ENCODE assay signal across 13 cellular contexts in genomic region chr6:34195726-34196115, GRCh38. TPM values are rescaled to one million over a fixed set of nuclear protein-coding genes. Genes with fewer than 3 reads are reported as not detected.
DNase-seq lines count a peak whose midpoint lies in the region; TF ChIP-seq lines count a peak whose summit lies in the region.
"Had no signal": no experiment of that assay in that cellular context is flagged by ENCODE, and none has a peak within 500 bp of the region (broad histone marks: within the 10 kb centered on the region; RNA-seq: fewer than 3 reads in every experiment).

No MANE protein-coding gene starts in this region.

- peaks cover 7% of the 10 kb centered on the region for H3K4me1 Mint-ChIP-seq in activated naive CD4-positive, alpha-beta T cell treated with anti-CD3 and anti-CD28 coated beads, Interleukin-2, amount 10 ng/mL, durations not matched to agents 7 days and 5 days

- TF ChIP-seq CTCF in BE2C (IDR thresholded peaks at IDR 0.05; ENCODE audit: low read depth, low read length) (no peak), MM.1S (IDR thresholded peaks at IDR 0.05; ENCODE audit: low read length) (no peak)

- no peaks in the 10 kb centered on the region for H3K79me2 ChIP-seq in MM.1S (ENCODE audit: low read length)

- H3K4me3 Mint-ChIP-seq in activated naive CD4-positive, alpha-beta T cell treated with anti-CD3 and anti-CD28 coated beads, Interleukin-2, amount 10 ng/mL, durations not matched to agents 7 days and 5 days: no peak overlapping the region

- no peaks in the 10 kb centered on the region for H3K36me3 Mint-ChIP-seq in activated naive CD4-positive, alpha-beta T cell treated with anti-CD3 and anti-CD28 coated beads, Interleukin-2, amount 10 ng/mL, durations not matched to agents 7 days and 5 days

- CTCF ChIA-PET in activated naive CD4-positive, alpha-beta T cell treated with anti-CD3 and anti-CD28 coated beads, Interleukin-2, amount 10 ng/mL, durations not matched to agents 7 days and 5 days (lab: Charles Lee): interaction anchor here (0.8 to 3.2 kb wide), 23 partner anchors 8 to 1046 kb away, joined by 3 to 34 read pairs (median 5); partner anchors contain the start of genes HMGA1, NUDT3, PACSIN1 and SMIM29

- DNase-seq in BE2C (no peak), MM.1S (no peak), cerebellar cortex (ENCODE audit: low spot score) (no peak), HAP-1 (ENCODE audit: low spot score in 2 of 2) (no peak), H4 (ENCODE audit: low spot score) (no peak)
- no peak for DNase-seq in activated naive CD4-positive, alpha-beta T cell treated with anti-CD3 and anti-CD28 coated beads, Interleukin-2, amount 10 ng/mL, durations not matched to agents 7 days and 5 days
- DNase-seq: NCI-H2029 had no signal

- in situ Hi-C loops in HAP-1 (cut with MboI; ENCODE audit: low sequenced_read_pairs): no loop called here

- H4K20me1 ChIP-seq in MM.1S (ENCODE audit: insufficient read depth, low read length): no peaks in the 10 kb centered on the region

- no peaks in the 10 kb centered on the region for H3F3A ChIP-seq in MM.1S (ENCODE audit: insufficient read depth, low read length)

- H3K27ac Mint-ChIP-seq in activated naive CD4-positive, alpha-beta T cell treated with anti-CD3 and anti-CD28 coated beads, Interleukin-2, amount 10 ng/mL, durations not matched to agents 7 days and 5 days: no peak overlapping the region
- H3K27ac Mint-ChIP-seq: activated T-helper 2 cell treated with anti-CD3 and anti-CD28 coated beads, Interferon-gamma antibody, Interleukin-2, Interleukin-4, amounts not matched to agents 10 μg/mL and 5 μg/mL and 100 μg/mL, durations not matched to agents 14 hours and 24 hours and 36 hours had no signal

- no peaks in the 10 kb centered on the region for H3K9me2 ChIP-seq in MM.1S (replicated peaks; ENCODE audit: insufficient read depth, low read length)

- H3K9ac ChIP-seq in MM.1S (ENCODE audit: low read length): peak overlapping the region; percentile 59; the same call in 1 of the 2 replicates
- H3K9ac ChIP-seq in endocrine pancreas (ENCODE audit: control insufficient read depth, insufficient read depth, low read length): peak overlapping the region; percentile 44
- no peak overlapping the region for H3K9ac ChIP-seq in rectal smooth muscle tissue (ENCODE audit: low read length)

- H3K4me1 ChIP-seq in BE2C (no peaks in the 10 kb centered on the region), MM.1S (ENCODE audit: low read length) (no peaks in the 10 kb centered on the region), endocrine pancreas (ENCODE audit: control insufficient read depth, insufficient read depth, low read length) (no peaks in the 10 kb centered on the region), rectal smooth muscle tissue (ENCODE audit: control insufficient read depth, insufficient read depth, low read length) (peaks cover 2% of the 10 kb centered on the region), HAP-1 (peaks cover 9% of the 10 kb centered on the region)
- H3K4me1 ChIP-seq: pancreas had no signal

- H3K4me3 ChIP-seq in BE2C (ENCODE audit: low read depth, low read length) (peak overlapping the region; percentile 65), MM.1S (ENCODE audit: low read length) (peak overlapping the region; percentile 77), endocrine pancreas (ENCODE audit: control insufficient read depth, insufficient read depth, low read length) (no peak overlapping the region), rectal smooth muscle tissue (ENCODE audit: low read length) (peak overlapping the region; percentile 5), HAP-1 (no peak overlapping the region)
- H3K4me3 ChIP-seq: lung had no signal

- H3K4me2 ChIP-seq in MM.1S (ENCODE audit: low read depth, low read length): peak overlapping the region; percentile 100

- no peaks in the 10 kb centered on the region for H3K36me3 ChIP-seq in BE2C
- H3K36me3 ChIP-seq in MM.1S (replicated peaks; ENCODE audit: insufficient read depth, low read length): no peaks in the 10 kb centered on the region
- H3K36me3 ChIP-seq in endocrine pancreas (ENCODE audit: control insufficient read depth, insufficient read depth, low read length): no peaks in the 10 kb centered on the region
- H3K36me3 ChIP-seq in rectal smooth muscle tissue (ENCODE audit: control insufficient read depth, insufficient read depth, low read length): no peaks in the 10 kb centered on the region
- H3K36me3 ChIP-seq in HAP-1 (replicated peaks): no peaks in the 10 kb centered on the region
- H3K36me3 ChIP-seq: heart left ventricle, pancreas had no signal

- peaks cover 37% of the 10 kb centered on the region for H3K27me3 Mint-ChIP-seq in activated naive CD4-positive, alpha-beta T cell treated with anti-CD3 and anti-CD28 coated beads, Interleukin-2, amount 10 ng/mL, durations not matched to agents 7 days and 5 days

- peak overlapping the region; percentile 97 for H2AFZ ChIP-seq in MM.1S (ENCODE audit: low read length)

- H3K27me3 ChIP-seq in BE2C: no peaks in the 10 kb centered on the region
- no peaks in the 10 kb centered on the region for H3K27me3 ChIP-seq in MM.1S (replicated peaks; ENCODE audit: insufficient read depth, low read length)
- H3K27me3 ChIP-seq in endocrine pancreas (ENCODE audit: control insufficient read depth, insufficient read depth, low read length): no peaks in the 10 kb centered on the region
- H3K27me3 ChIP-seq in rectal smooth muscle tissue (ENCODE audit: control insufficient read depth, insufficient read depth, low read length): no peaks in the 10 kb centered on the region
- H3K27me3 ChIP-seq in HAP-1 (ENCODE audit: low read depth): no peaks in the 10 kb centered on the region
- H3K27me3 ChIP-seq: heart left ventricle, pancreas had no signal

- no peaks in the 10 kb centered on the region for H3K9me3 Mint-ChIP-seq in activated naive CD4-positive, alpha-beta T cell treated with anti-CD3 and anti-CD28 coated beads, Interleukin-2, amount 10 ng/mL, durations not matched to agents 7 days and 5 days
- H3K9me3 Mint-ChIP-seq: activated T-helper 2 cell treated with anti-CD3 and anti-CD28 coated beads, Interferon-gamma antibody, Interleukin-2, Interleukin-4, amounts not matched to agents 10 μg/mL and 5 μg/mL and 100 μg/mL, durations not matched to agents 14 hours and 24 hours and 36 hours had no signal

- no peak overlapping the region for H3K27ac ChIP-seq in MM.1S (ENCODE audit: low read length)
- no peak overlapping the region for H3K27ac ChIP-seq in rectal smooth muscle tissue (ENCODE audit: low read depth, low read length)
- H3K27ac ChIP-seq: pancreas had no signal

- H3K9me3 ChIP-seq in BE2C: no peaks in the 10 kb centered on the region
- H3K9me3 ChIP-seq in MM.1S (replicated peaks; ENCODE audit: insufficient read depth, low read length): no peaks in the 10 kb centered on the region
- no peaks in the 10 kb centered on the region for H3K9me3 ChIP-seq in endocrine pancreas (ENCODE audit: control insufficient read depth, low read length)
- H3K9me3 ChIP-seq in HAP-1: no peaks in the 10 kb centered on the region; the same call in 1 of the 2 replicates
- H3K9me3 ChIP-seq: heart left ventricle, pancreas had no signal

RNA-seq across cellular contexts. Expression of gene HMGA1, which starts 41.0 kb away (rescaled TPM):
- polyA plus RNA-seq in BE2C (2012; ENCODE audit: insufficient read depth, insufficient read length, low read depth): 155 TPM
- 117 and 122 TPM in 2 replicates for total RNA-seq in H4 (2014; rRNA removed; shearing (Covaris generic))

RNA-seq across cellular contexts. Expression of gene GRM4, which starts 49.8 kb away (rescaled TPM):
- polyA plus RNA-seq in BE2C (2012; ENCODE audit: insufficient read depth, insufficient read length, low read depth): 0.79 TPM
- total RNA-seq in H4 (2014; rRNA removed; shearing (Covaris generic)): not detected in 2 replicates
- total RNA-seq: activated T-helper 2 cell treated with anti-CD3 and anti-CD28 coated beads, Interferon-gamma antibody, Interleukin-2, Interleukin-4, amounts not matched to agents 10 μg/mL and 5 μg/mL and 100 μg/mL, durations not matched to agents 14 hours and 24 hours and 36 hours had no signal
- polyA plus RNA-seq: heart left ventricle had no signal

RNA-seq across cellular contexts. Expression of gene SMIM29, which starts 53.1 kb away (rescaled TPM):
- 46.8 TPM for polyA plus RNA-seq in BE2C (2012; ENCODE audit: insufficient read depth, insufficient read length, low read depth)
- 46.4 and 61.4 TPM in 2 replicates for total RNA-seq in H4 (2014; rRNA removed; shearing (Covaris generic))

Comparison
In these comparisons a context has a peak if more than half of its experiments do, and no peak if none do; other contexts are left out.
1. H3K4me3 ChIP-seq: peak in BE2C (single experiment), MM.1S (single experiment) and rectal smooth muscle tissue (single experiment); none in endocrine pancreas (single experiment) and HAP-1 (single experiment).